1 cellular context compared by ENCODE assay signal in genomic region chrX:2487366-2487765, GRCh38.
TF ChIP-seq lines count a peak whose summit lies in the region.

No MANE protein-coding gene starts in this region.

TF ChIP-seq in HepG2, 621 proteins besides CTCF, POLR2A, EP300 and RAD21:
- TF ChIP-seq MIER3 (CRISPR knock-in tag; IDR thresholded peaks at IDR 0.05; ENCODE audit: borderline replicate concordance) (no peak), RFX5 (IDR thresholded peaks at IDR 0.05; ENCODE audit: low read depth, low read length) (no peak), MYNN (CRISPR knock-in tag; IDR thresholded peaks at IDR 0.05; ENCODE audit: low read depth) (no peak)
